In the genomic region with DNA sequence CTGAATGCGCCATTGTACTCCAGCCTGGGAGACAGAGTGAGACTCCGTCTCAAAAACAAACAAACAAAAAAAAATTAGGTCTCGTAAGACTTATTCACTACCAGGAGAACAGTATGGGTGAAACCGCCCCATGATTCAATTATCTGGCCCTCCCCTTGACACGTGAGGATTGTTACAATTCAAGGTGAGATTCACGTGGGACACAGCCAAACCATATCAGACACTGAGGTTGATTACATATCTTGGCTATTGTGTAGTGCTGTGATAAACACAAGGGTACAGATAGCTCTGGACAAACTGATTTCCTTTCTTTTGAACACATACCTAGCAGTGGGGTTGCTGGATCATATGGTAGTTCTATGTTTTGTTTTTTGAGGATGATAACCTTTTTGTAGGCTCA, we compare ENCODE assay signal across 19 cellular contexts. TPM values are rescaled to one million over a fixed set of nuclear protein-coding genes. Genes with fewer than 3 reads are reported as not detected.
DNase-seq lines count a peak whose midpoint lies in the region; ATAC-seq, FAIRE-seq and TF ChIP-seq lines count a peak whose summit lies in the region.
"Had no signal": no experiment of that assay in that cellular context is flagged by ENCODE, and none has a peak within 500 bp of the region (broad histone marks: within the 10 kb centered on the region; RNA-seq: fewer than 3 reads in every experiment).

No MANE protein-coding gene starts in this region.

- H2AK5ac ChIP-seq in H1 (ENCODE audit: low read depth, low read length) = peak overlapping the region; percentile 93; the same call in 1 of the 2 replicates

- no peaks in the 10 kb centered on the region; the same call in 1 of the 2 replicates for H3K79me1 ChIP-seq in H1 (ENCODE audit: low read depth, low read length)

- H3K9me3 ChIP-seq in H1 (ENCODE audit: insufficient read depth in 2 of 2, low read depth in 1 of 2, low read length in 1 of 2) (no peaks in the 10 kb centered on the region), neural progenitor cell (ENCODE audit: low read depth) (no peaks in the 10 kb centered on the region)
- H3K9me3 ChIP-seq: BE2C had no signal

- H3K27me3 ChIP-seq in GM23338 (ENCODE audit: insufficient read depth) (no peaks in the 10 kb centered on the region), KMS-11 (ENCODE audit: insufficient read depth, low read depth) (no peaks in the 10 kb centered on the region), H1 (replicated peaks in 1 of 4; ENCODE audit: control insufficient read depth in 3 of 4, extremely low read depth in 1 of 4, insufficient read depth in 3 of 4, low read length in 3 of 4) (no peaks in the 10 kb centered on the region), neural progenitor cell (no peaks in the 10 kb centered on the region)
- H3K27me3 ChIP-seq: BE2C had no signal

- peaks cover 48% of the 10 kb centered on the region for H3K4me1 Mint-ChIP-seq in GM23338
- peaks cover 39% of the 10 kb centered on the region for H3K4me1 Mint-ChIP-seq in neural progenitor cell

- peak overlapping the region; percentile 96 for H2BK12ac ChIP-seq in H1 (ENCODE audit: low read depth, low read length)

- no peaks in the 10 kb centered on the region for H3K23me2 ChIP-seq in H1 (ENCODE audit: low read depth, low read length)

- no peak overlapping the region for H3K4me2 ChIP-seq in GM23338
- peak overlapping the region; percentile 74; the same call in 1 of the 2 replicates for H3K4me2 ChIP-seq in KMS-11
- no peak overlapping the region for H3K4me2 ChIP-seq in H1 (ENCODE audit: insufficient read depth in 1 of 2, low read depth in 2 of 2, low read length in 2 of 2)
- no peak overlapping the region for H3K4me2 ChIP-seq in neural progenitor cell

- H3K27ac ChIP-seq in GM23338 (ENCODE audit: low read depth) (peak overlapping the region; percentile 94), KMS-11 (no peak overlapping the region), H1 (ENCODE audit: low read depth, low read length) (no peak overlapping the region), neural progenitor cell (no peak overlapping the region)
- H3K27ac ChIP-seq: GM23248 had no signal

- TF ChIP-seq POLR2A in H1 (IDR thresholded peaks at IDR 0.05; ENCODE audit: control extremely low read depth in 1 of 2, low read depth in 2 of 2, low read length in 2 of 2) = no peak

- FAIRE-seq in H1 (lab: Jason Lieb, UNC) = no peak
- FAIRE-seq: G401.6, GM18507, HTR-8/SVneo had no signal

- no peak for TF ChIP-seq EP300 in H1 (IDR thresholded peaks at IDR 0.05; ENCODE audit: borderline replicate concordance in 1 of 2, low read depth in 2 of 2, low read length in 2 of 2)

- H3K79me2 ChIP-seq in GM23338 (replicated peaks; ENCODE audit: insufficient read depth) = no peaks in the 10 kb centered on the region
- no peaks in the 10 kb centered on the region for H3K79me2 ChIP-seq in KMS-11 (ENCODE audit: insufficient read depth, low read depth)
- no peaks in the 10 kb centered on the region for H3K79me2 ChIP-seq in H1 (ENCODE audit: control insufficient read depth in 1 of 2, insufficient read depth in 2 of 2, low read length in 2 of 2)
- no peaks in the 10 kb centered on the region for H3K79me2 ChIP-seq in neural progenitor cell (ENCODE audit: low read depth)

- CTCF ChIA-PET in H1 (lab: Charles Lee; ENCODE audit: partially characterized antibody) = interaction anchor here (1.1 to 1.4 kb wide), 2 partner anchors 26 to 137 kb away, joined by 4 read pairs; no protein-coding TSS in a partner anchor

- no peak overlapping the region for H3K23ac ChIP-seq in H1 (ENCODE audit: insufficient read length)

- DNase-seq in GM23338 (ENCODE audit: low spot score) = no peak
- DNase-seq in H1 (ENCODE audit: low read depth in 1 of 2, low spot score in 2 of 2) = no peak
- no peak for DNase-seq in neural progenitor cell (ENCODE audit: low spot score)
- no peak for DNase-seq in G401 (ENCODE audit: low spot score)
- no peak for DNase-seq in DMS53 (lab: John Stamatoyannopoulos, UW)
- no peak for DNase-seq in central memory CD4-positive, alpha-beta T cell
- DNase-seq: BE2C; CD4-positive, alpha-beta T cell; GM23248; Kasumi-1; NCI-H1417; NCI-H1694 treated with DMSO at 0.1 percent for 48 hours; NCI-H446; NCI-H526; SIG-M5 had no signal

- no peak for TF ChIP-seq RAD21 in H1 (IDR thresholded peaks at IDR 0.05 in 1 of 2, conservative IDR thresholded peaks at IDR 0.05 in 1 of 2; ENCODE audit: low read depth in 2 of 2, low read length in 2 of 2)

- peak overlapping the region; percentile 86; the same call in 1 of the 2 replicates for H2BK5ac ChIP-seq in H1 (ENCODE audit: low read depth, low read length)

- H3K36me3 Mint-ChIP-seq in GM23338 (ENCODE audit: low read depth) (peaks cover 5% of the 10 kb centered on the region; the same call in 1 of the 3 replicates), neural progenitor cell (no peaks in the 10 kb centered on the region)

- H4K91ac ChIP-seq in H1 (replicated peaks; ENCODE audit: insufficient read length, low read length) = peak overlapping the region; percentile 37

- H3K4me3 Mint-ChIP-seq in GM23338 (no peak overlapping the region), neural progenitor cell (no peak overlapping the region)
- H3K4me3 Mint-ChIP-seq: CD4-positive, alpha-beta T cell had no signal

- peak overlapping the region; percentile 94 for H2BK20ac ChIP-seq in H1 (ENCODE audit: low read length)

- H3K18ac ChIP-seq in H1 (ENCODE audit: extremely low read depth, low read length) = no peak overlapping the region

- H2BK15ac ChIP-seq in H1 (ENCODE audit: low read length) = no peak overlapping the region

- H3K56ac ChIP-seq in H1 (replicated peaks; ENCODE audit: insufficient read length, low read depth, low read length) = no peak overlapping the region

- H3K4ac ChIP-seq in H1 (replicated peaks; ENCODE audit: insufficient read length, low read depth, low read length) = peak overlapping the region; percentile 5

- H4K5ac ChIP-seq in H1 (ENCODE audit: insufficient read length, low read depth, low read length) = no peak overlapping the region

- H3K27me3 Mint-ChIP-seq in GM23338 (ENCODE audit: insufficient read depth, low read depth, poor library complexity) = peaks cover 7% of the 10 kb centered on the region
- H3K27me3 Mint-ChIP-seq in neural progenitor cell (ENCODE audit: insufficient read depth, low read depth) = peaks cover 2% of the 10 kb centered on the region

- H3F3A ChIP-seq in GM23338 (replicated peaks; ENCODE audit: low read depth) (peaks cover 17% of the 10 kb centered on the region), neural progenitor cell (ENCODE audit: low read depth) (peaks cover 36% of the 10 kb centered on the region)

- H3K27ac Mint-ChIP-seq in GM23338 = peak overlapping the region; percentile 89
- H3K27ac Mint-ChIP-seq in neural progenitor cell = no peak overlapping the region
- H3K27ac Mint-ChIP-seq: CD4-positive, alpha-beta T cell had no signal

- 95% methylated on average over 6 of the region's 6 CpGs; no CpG with 5 or more reads in 1 of the 2 experiments for WGBS in H1 (ENCODE audit: extremely low coverage in 1 of 2, insufficient coverage in 1 of 2, insufficient read length in 1 of 2, insufficient replicate concordance in 2 of 2, low coverage in 1 of 2, low lambda C conversion rate in 2 of 2, missing lambda C conversion rate in 1 of 2), 2 experiments

- H4K8ac ChIP-seq in H1 (ENCODE audit: extremely low read depth, insufficient read depth, low read length) = no peak overlapping the region

- H2AFZ ChIP-seq in GM23338 (no peak overlapping the region), KMS-11 (ENCODE audit: low read depth) (no peak overlapping the region), H1 (ENCODE audit: low read length) (no peak overlapping the region), neural progenitor cell (replicated peaks) (peak overlapping the region; percentile 31)
- H2AFZ ChIP-seq: GM23248 had no signal

- no peak overlapping the region for H3K9ac ChIP-seq in KMS-11
- H3K9ac ChIP-seq in H1 (replicated peaks in 1 of 4; ENCODE audit: extremely low read depth in 1 of 4, low read depth in 3 of 4, low read length in 3 of 4) = no peak overlapping the region
- H3K9ac ChIP-seq in neural progenitor cell = no peak overlapping the region
- H3K9ac ChIP-seq: GM23248 had no signal

- no peaks in the 10 kb centered on the region for H3K9me2 ChIP-seq in GM23338 (ENCODE audit: insufficient read depth)

- no peak overlapping the region for H3K14ac ChIP-seq in H1 (ENCODE audit: insufficient read length)

- in situ Hi-C loops in G401 (cut with HindIII; ENCODE audit: low sequenced_read_pairs) = no loop called here

- ATAC-seq in GM23338 = no peak

- POLR2A ChIA-PET in H1 (lab: Charles Lee; ENCODE audit: partially characterized antibody) = interaction anchor here (0.6 to 3.6 kb wide), 4 partner anchors 15 to 34 kb away, joined by 3 to 26 read pairs (median 10); no protein-coding TSS in a partner anchor

- TF ChIP-seq CTCF in GM23338 (conservative IDR thresholded peaks at IDR 0.05; ENCODE audit: low read depth in 2 of 2) = no peak
- TF ChIP-seq CTCF in KMS-11 (conservative IDR thresholded peaks at IDR 0.05; ENCODE audit: low read depth, low read length) = no peak
- TF ChIP-seq CTCF in H1 (IDR thresholded peaks at IDR 0.05; ENCODE audit: control extremely low read depth in 1 of 3, insufficient read depth in 1 of 3, low read depth in 1 of 3, low read length in 3 of 3) = no peak
- TF ChIP-seq CTCF in neural progenitor cell (IDR thresholded peaks at IDR 0.05) = no peak

- H3K9me3 Mint-ChIP-seq in GM23338 (no peaks in the 10 kb centered on the region), neural progenitor cell (no peaks in the 10 kb centered on the region)
- H3K9me3 Mint-ChIP-seq: CD4-positive, alpha-beta T cell had no signal

- H3K4me1 ChIP-seq in GM23338 (ENCODE audit: insufficient read depth) (peaks cover 20% of the 10 kb centered on the region), KMS-11 (ENCODE audit: low read depth, poor library complexity, severe bottlenecking) (peaks cover 50% of the 10 kb centered on the region), H1 (replicated peaks in 1 of 4; ENCODE audit: control insufficient read depth in 3 of 4, insufficient read depth in 4 of 4, low read length in 3 of 4) (peaks cover 14 to 30% (median 21%) of the 10 kb centered on the region in 4 experiments), neural progenitor cell (peaks cover 33% of the 10 kb centered on the region)

- H3K36me3 ChIP-seq in GM23338 (ENCODE audit: insufficient read depth) = no peaks in the 10 kb centered on the region
- no peaks in the 10 kb centered on the region for H3K36me3 ChIP-seq in KMS-11 (ENCODE audit: insufficient read depth)
- no peaks in the 10 kb centered on the region for H3K36me3 ChIP-seq in H1 (ENCODE audit: control insufficient read depth in 2 of 4, insufficient read depth in 4 of 4, low read length in 3 of 4)
- no peaks in the 10 kb centered on the region for H3K36me3 ChIP-seq in neural progenitor cell
- H3K36me3 ChIP-seq: BE2C had no signal

- H2BK120ac ChIP-seq in H1 (replicated peaks; ENCODE audit: low read depth, low read length) = peak overlapping the region; percentile 63

- H3K4me3 ChIP-seq in GM23338 (no peak overlapping the region), KMS-11 (IDR thresholded peaks at IDR 0.05; ENCODE audit: insufficient read depth, low read depth, low read length) (no peak overlapping the region), H1 (ENCODE audit: extremely low read depth in 1 of 4, insufficient read depth in 2 of 4, low read depth in 3 of 4, low read length in 4 of 4) (no peak overlapping the region), neural progenitor cell (no peak overlapping the region)
- H3K4me3 ChIP-seq: GM23248 had no signal

- H4K20me1 ChIP-seq in GM23338 (replicated peaks; ENCODE audit: insufficient read depth) (no peaks in the 10 kb centered on the region), KMS-11 (ENCODE audit: insufficient read depth) (no peaks in the 10 kb centered on the region), H1 (replicated peaks in 1 of 2; ENCODE audit: control insufficient read depth in 1 of 2, insufficient read depth in 2 of 2, low read length in 2 of 2) (no peaks in the 10 kb centered on the region), neural progenitor cell (ENCODE audit: low read depth) (no peaks in the 10 kb centered on the region)

RNA-seq across cellular contexts. Expression of gene PWWP2A, which starts 42.4 kb away (rescaled TPM):
- total RNA-seq in GM23338 (2014; rRNA removed; shearing (Covaris generic)) = 60.5 and 81.6 TPM in 2 replicates
- polyA plus RNA-seq in GM23338 (2016; fragmentation: Nextera tagmentation; extraction: Ambion mirVana) (48.7 and 51.5 TPM in 2 replicates), H1 (2011; rRNA removed) (16.9 and 18.5 TPM in 2 replicates)
- 60.0 and 63.0 TPM in 2 replicates for total RNA-seq in H1 (2021; fragmentation: NEBNext Ultra II Directional; extraction: Animal tissue kit (Norgen Biotek cat#: 25700))
- polyA plus RNA-seq in H1 (2011; cell fraction: cytosol; rRNA removed) = 22.2 TPM
- 25.5 TPM for polyA plus RNA-seq in H1 (2011; cell fraction: nucleus; rRNA removed)
- polyA plus RNA-seq in H1 (2012, experiment 1 of 2) = 29.4 to 43.1 TPM (median 36.3 TPM) in 4 replicates
- polyA plus RNA-seq in H1 (2012, experiment 2 of 2) = 6.0 TPM
- polyA plus RNA-seq in H1 (2013, experiment 1 of 2) = 42.3 TPM
- 40.8 TPM for polyA plus RNA-seq in H1 (2013, experiment 2 of 2)
- 38.0 and 38.8 TPM in 2 replicates for polyA minus RNA-seq in H1 (2011; rRNA and poly(A)+ RNA removed)
- 25.3 TPM for polyA minus RNA-seq in H1 (2011; cell fraction: cytosol; rRNA and poly(A)+ RNA removed)
- polyA minus RNA-seq in H1 (2011; cell fraction: nucleus; rRNA and poly(A)+ RNA removed) = 40.5 TPM
- total RNA-seq in neural progenitor cell (ENCODE audit: low replicate concordance) = 37.1 and 49.0 TPM in 2 replicates
- 49.5 and 82.4 TPM in 2 replicates for total RNA-seq in G401 (2014; rRNA removed; shearing (Covaris generic))
